In genomic region chr14:85003805-85004204, GRCh38 we compare ENCODE assay signal across 24 cellular contexts.
DNase-seq lines count a peak whose midpoint lies in the region; ATAC-seq, FAIRE-seq and TF ChIP-seq lines count a peak whose summit lies in the region.
"Had no signal": no experiment of that assay in that cellular context is flagged by ENCODE, and none has a peak within 500 bp of the region (broad histone marks: within the 10 kb centered on the region; RNA-seq: fewer than 3 reads in every experiment).

No MANE protein-coding gene starts in this region.

- DNase-seq in kidney tubule cell (ENCODE audit: low spot score) (peak; percentile 45), NCI-H2196 treated with DMSO at 0.1 percent for 48 hours (lab: John Stamatoyannopoulos, UW; ENCODE audit: unreplicated experiment) (no peak), aorta (no peak), prostate gland (ENCODE audit: low spot score) (no peak)
- DNase-seq: ACHN; AML-193; BE2C; CD4-positive, alpha-beta T cell; CD8-positive, alpha-beta memory T cell; DMS 273 treated with DMSO at 0.1 percent for 48 hours; DMS79; EL; GDM1; H9 had no signal

- H3K27me3 ChIP-seq in aorta (ENCODE audit: control insufficient read depth in 1 of 2, insufficient read depth in 2 of 2, low read length in 1 of 2): no peaks in the 10 kb centered on the region
- H3K27me3 ChIP-seq in prostate gland (replicated peaks; ENCODE audit: insufficient read depth): no peaks in the 10 kb centered on the region
- H3K27me3 ChIP-seq: BE2C; BLaER1 treated with 17β-estradiol and CSF1 and Interleukin-3, amounts not matched to agents 10 nM and 100 nM had no signal

- H3K9me3 ChIP-seq in aorta (ENCODE audit: control insufficient read depth, low read length) (peaks cover 4% of the 10 kb centered on the region), prostate gland (no peaks in the 10 kb centered on the region)
- H3K9me3 ChIP-seq: A549; BE2C; BLaER1 treated with 17β-estradiol and CSF1 and Interleukin-3, amounts not matched to agents 10 nM and 100 nM had no signal

- H3K4me3 ChIP-seq in aorta (ENCODE audit: low read length in 2 of 2) (no peak overlapping the region), prostate gland (no peak overlapping the region)
- H3K4me3 ChIP-seq: A549; BLaER1 treated with 17β-estradiol and CSF1 and Interleukin-3, amounts not matched to agents 10 nM and 100 nM; GM12878; GM23338 had no signal

- TF ChIP-seq CTCF in prostate gland (IDR thresholded peaks at IDR 0.05): no peak

- H3K4me1 ChIP-seq in aorta (ENCODE audit: control insufficient read depth in 1 of 2, insufficient read depth in 2 of 2, low read length in 2 of 2) (no peaks in the 10 kb centered on the region), prostate gland (replicated peaks) (no peaks in the 10 kb centered on the region)
- H3K4me1 ChIP-seq: A549; BE2C; BLaER1 treated with 17β-estradiol and CSF1 and Interleukin-3, amounts not matched to agents 10 nM and 100 nM had no signal

- ATAC-seq in aorta (ENCODE audit: low FRiP score): no peak
- ATAC-seq: A549, GM12878, GM23338, HCT116 had no signal

- intact Hi-C loops in aorta (cut with DNase I) (no loop called here), prostate gland (cut with DNase I) (no loop called here)

- H3K36me3 ChIP-seq in aorta (ENCODE audit: control insufficient read depth in 1 of 2, insufficient read depth in 2 of 2, low read length in 1 of 2): no peaks in the 10 kb centered on the region
- no peaks in the 10 kb centered on the region for H3K36me3 ChIP-seq in prostate gland
- H3K36me3 ChIP-seq: BE2C; BLaER1 treated with 17β-estradiol and CSF1 and Interleukin-3, amounts not matched to agents 10 nM and 100 nM had no signal

- FAIRE-seq in A204.1 (lab: Jason Lieb, UNC): peak; percentile 40
- peak; percentile 39 for FAIRE-seq in endometrium (lab: Jason Lieb, UNC)
- FAIRE-seq: A549, D721Med, GM12878, GM19239 had no signal

- H3K27ac ChIP-seq in aorta (ENCODE audit: low read depth in 1 of 2, low read length in 2 of 2): no peak overlapping the region
- H3K27ac ChIP-seq in prostate gland: no peak overlapping the region
- H3K27ac ChIP-seq: 22Rv1; A549; BLaER1 treated with 17β-estradiol and CSF1 and Interleukin-3, amounts not matched to agents 10 nM and 100 nM had no signal

- no peak for TF ChIP-seq POLR2A in prostate gland (IDR thresholded peaks at IDR 0.05)
